ENCODE assay signal across 8 cellular contexts in genomic region chr7:4641091-4641666, GRCh38. TPM values are rescaled to one million over a fixed set of nuclear protein-coding genes. Genes with fewer than 3 reads are reported as not detected.
DNase-seq lines count a peak whose midpoint lies in the region; ATAC-seq, FAIRE-seq and TF ChIP-seq lines count a peak whose summit lies in the region.

No MANE protein-coding gene starts in this region.

- no peak overlapping the region for H3K23ac ChIP-seq in H1 (ENCODE audit: insufficient read length)

- TF ChIP-seq POLR2A in H1 (IDR thresholded peaks at IDR 0.05; ENCODE audit: control extremely low read depth in 1 of 2, low read depth in 2 of 2, low read length in 2 of 2): no peak

- TF ChIP-seq CTCF in MM.1S (IDR thresholded peaks at IDR 0.05; ENCODE audit: low read length): no peak
- no peak for TF ChIP-seq CTCF in H1 (IDR thresholded peaks at IDR 0.05; ENCODE audit: control extremely low read depth in 1 of 3, insufficient read depth in 1 of 3, low read depth in 1 of 3, low read length in 3 of 3)
- TF ChIP-seq CTCF in pancreas (IDR thresholded peaks at IDR 0.05): no peak

- peaks cover 4% of the 10 kb centered on the region; the same call in 1 of the 2 replicates for H3F3A ChIP-seq in MM.1S (ENCODE audit: insufficient read depth, low read length)

- H3K4me3 ChIP-seq in MM.1S (ENCODE audit: low read length) (peak overlapping the region; percentile 66), H1 (ENCODE audit: extremely low read depth in 1 of 4, insufficient read depth in 2 of 4, low read depth in 3 of 4, low read length in 4 of 4) (peak overlapping the region in 2 of 4 experiments; percentile 14 to 51; a peak in 2 of 8 replicates), pancreas (peak overlapping the region in 3 of 4 donors; percentile 14 to 63 (median 56))

- no peak for TF ChIP-seq EP300 in H1 (IDR thresholded peaks at IDR 0.05; ENCODE audit: borderline replicate concordance in 1 of 2, low read depth in 2 of 2, low read length in 2 of 2)

- FAIRE-seq in H1 (lab: Jason Lieb, UNC) (no peak), pancreas (lab: Jason Lieb, UNC) (no peak)

- H3K4ac ChIP-seq in H1 (replicated peaks; ENCODE audit: insufficient read length, low read depth, low read length): no peak overlapping the region

- H2BK15ac ChIP-seq in H1 (ENCODE audit: low read length): no peak overlapping the region

- CTCF ChIA-PET in H1 (lab: Charles Lee; ENCODE audit: partially characterized antibody): interaction anchor here (0.6 to 1.3 kb wide), 5 partner anchors 10 to 934 kb away, joined by 3 to 8 read pairs (median 3); no protein-coding TSS in a partner anchor

- no peak for ATAC-seq in pancreas
- no peak for ATAC-seq in HG03135 (IDR thresholded peaks at IDR 0.05; ENCODE audit: unreplicated experiment)
- ATAC-seq in GM21423 (IDR thresholded peaks at IDR 0.05; ENCODE audit: unreplicated experiment): no peak

- H3K79me2 ChIP-seq in MM.1S (ENCODE audit: low read length) (no peaks in the 10 kb centered on the region), H1 (ENCODE audit: control insufficient read depth in 1 of 2, insufficient read depth in 2 of 2, low read length in 2 of 2) (no peaks in the 10 kb centered on the region)

- peak overlapping the region; percentile 89 for H4K8ac ChIP-seq in H1 (ENCODE audit: extremely low read depth, insufficient read depth, low read length)

- H2BK5ac ChIP-seq in H1 (ENCODE audit: low read depth, low read length): no peak overlapping the region

- H3K9ac ChIP-seq in MM.1S (ENCODE audit: low read length) (peak overlapping the region; percentile 46; the same call in 1 of the 2 replicates), H1 (replicated peaks in 1 of 4; ENCODE audit: extremely low read depth in 1 of 4, low read depth in 3 of 4, low read length in 3 of 4) (no peak overlapping the region)

- peaks cover 3% of the 10 kb centered on the region; the same call in 1 of the 2 replicates for H3K23me2 ChIP-seq in H1 (ENCODE audit: low read depth, low read length)

- H3K27me3 ChIP-seq in MM.1S (replicated peaks; ENCODE audit: insufficient read depth, low read length) (no peaks in the 10 kb centered on the region; the same call in 1 of the 2 replicates), H1 (replicated peaks in 1 of 4; ENCODE audit: control insufficient read depth in 3 of 4, extremely low read depth in 1 of 4, insufficient read depth in 3 of 4, low read length in 3 of 4) (no peaks in the 10 kb centered on the region; a peak in 1 of 7 replicates), pancreas (no peaks in the 10 kb centered on the region)

- H3K56ac ChIP-seq in H1 (replicated peaks; ENCODE audit: insufficient read length, low read depth, low read length): no peak overlapping the region

- H3K4me1 ChIP-seq in MM.1S (ENCODE audit: low read length) (peaks cover 11% of the 10 kb centered on the region), H1 (replicated peaks in 1 of 4; ENCODE audit: control insufficient read depth in 3 of 4, insufficient read depth in 4 of 4, low read length in 3 of 4) (no peaks in the 10 kb centered on the region), pancreas (no peaks in the 10 kb centered on the region)

- H3K9me3 ChIP-seq in MM.1S (replicated peaks; ENCODE audit: insufficient read depth, low read length) (no peaks in the 10 kb centered on the region), H1 (ENCODE audit: insufficient read depth in 2 of 2, low read depth in 1 of 2, low read length in 1 of 2) (peaks cover 7 to 40% of the 10 kb centered on the region in 2 experiments; a peak in 3 of 4 replicates), pancreas (no peaks in the 10 kb centered on the region)

- no peaks in the 10 kb centered on the region for H3K9me2 ChIP-seq in MM.1S (replicated peaks; ENCODE audit: insufficient read depth, low read length)

- POLR2A ChIA-PET in H1 (lab: Charles Lee; ENCODE audit: partially characterized antibody): interaction anchor here (0.6 to 2.3 kb wide), 10 partner anchors 8 to 113 kb away, joined by 3 to 18 read pairs (median 3); partner anchors contain the start of gene FOXK1

- no peak overlapping the region for H2BK12ac ChIP-seq in H1 (ENCODE audit: low read depth, low read length)

- no peak overlapping the region for H3K27ac ChIP-seq in MM.1S (ENCODE audit: low read length)
- no peak overlapping the region for H3K27ac ChIP-seq in H1 (ENCODE audit: low read depth, low read length)
- peak overlapping the region in 3 of 4 donors; percentile 83 to 91 (median 86) for H3K27ac ChIP-seq in pancreas

- DNase-seq in NCI-H1694 treated with DMSO at 0.1 percent for 48 hours (lab: John Stamatoyannopoulos, UW): peak; percentile 64
- DNase-seq in NCI-H1694 (lab: John Stamatoyannopoulos, UW): no peak
- DNase-seq in MM.1S: no peak
- DNase-seq in H1 (ENCODE audit: low read depth in 1 of 2, low spot score in 2 of 2): no peak
- DNase-seq in pancreas: no peak
- no peak for DNase-seq in mesenteric fat pad (ENCODE audit: low spot score)

- no peak overlapping the region for H3K18ac ChIP-seq in H1 (ENCODE audit: extremely low read depth, low read length)

- no peak overlapping the region for H4K5ac ChIP-seq in H1 (ENCODE audit: insufficient read length, low read depth, low read length)

- no peaks in the 10 kb centered on the region for H3K79me1 ChIP-seq in H1 (ENCODE audit: low read depth, low read length)

- H3K4me2 ChIP-seq in MM.1S (ENCODE audit: low read depth, low read length) (peak overlapping the region; percentile 97), H1 (ENCODE audit: insufficient read depth in 1 of 2, low read depth in 2 of 2, low read length in 2 of 2) (peak overlapping the region; percentile 18 to 59; a peak in 3 of 4 replicates)

- H2AK5ac ChIP-seq in H1 (ENCODE audit: low read depth, low read length): no peak overlapping the region

- TF ChIP-seq RAD21 in H1 (IDR thresholded peaks at IDR 0.05 in 1 of 2, conservative IDR thresholded peaks at IDR 0.05 in 1 of 2; ENCODE audit: low read depth in 2 of 2, low read length in 2 of 2): no peak

- no peak overlapping the region for H2BK20ac ChIP-seq in H1 (ENCODE audit: low read length)

- no peaks in the 10 kb centered on the region for H3K36me3 ChIP-seq in MM.1S (replicated peaks; ENCODE audit: insufficient read depth, low read length)
- no peaks in the 10 kb centered on the region for H3K36me3 ChIP-seq in H1 (ENCODE audit: control insufficient read depth in 2 of 4, insufficient read depth in 4 of 4, low read length in 3 of 4)
- H3K36me3 ChIP-seq in pancreas: no peaks in the 10 kb centered on the region

- no peak overlapping the region for H2BK120ac ChIP-seq in H1 (replicated peaks; ENCODE audit: low read depth, low read length)

- no peak overlapping the region for H3K14ac ChIP-seq in H1 (ENCODE audit: insufficient read length)

- intact Hi-C loops in pancreas (cut with DNase I): loop anchor here in 2 of 3 donors (5.0 kb wide), 2 partner anchors 36 to 41 kb away; partner anchors contain the start of gene FOXK1 (in 1 of the 2)

- peak overlapping the region; percentile 40 for H4K91ac ChIP-seq in H1 (replicated peaks; ENCODE audit: insufficient read length, low read length)

- H2AFZ ChIP-seq in MM.1S (ENCODE audit: low read length) (peak overlapping the region; percentile 92), H1 (ENCODE audit: low read length) (no peak overlapping the region; the same call in 1 of the 2 replicates)

- no peaks in the 10 kb centered on the region for H4K20me1 ChIP-seq in MM.1S (ENCODE audit: insufficient read depth, low read length)
- no peaks in the 10 kb centered on the region for H4K20me1 ChIP-seq in H1 (replicated peaks in 1 of 2; ENCODE audit: control insufficient read depth in 1 of 2, insufficient read depth in 2 of 2, low read length in 2 of 2)

- WGBS in H1 (ENCODE audit: extremely low coverage in 1 of 2, insufficient coverage in 1 of 2, insufficient read length in 1 of 2, insufficient replicate concordance in 2 of 2, low coverage in 1 of 2, low lambda C conversion rate in 2 of 2, missing lambda C conversion rate in 1 of 2), 2 experiments: 83% methylated on average over 13 of the region's 18 CpGs; no CpG with 5 or more reads in 1 of the 2 experiments
- 37 to 38% methylated on average over 18 of the region's 18 CpGs for WGBS in pancreas, 2 donors

TF ChIP-seq in H1, 55 proteins besides CTCF, POLR2A, EP300 and RAD21 (continues in another document):
- no peak for TF ChIP-seq SIRT6 (IDR thresholded peaks at IDR 0.05; ENCODE audit: low read length)
- no peak for TF ChIP-seq PHF8 (conservative IDR thresholded peaks at IDR 0.05; ENCODE audit: low read depth, low read length)
- no peak for TF ChIP-seq ATF2 (IDR thresholded peaks at IDR 0.05; ENCODE audit: low read length)
- no peak for TF ChIP-seq RFX5 (IDR thresholded peaks at IDR 0.05; ENCODE audit: borderline replicate concordance, low read depth, low read length)
- no peak for TF ChIP-seq SIN3A (conservative IDR thresholded peaks at IDR 0.05 in 1 of 2, IDR thresholded peaks at IDR 0.05 in 1 of 2; ENCODE audit: low read depth in 1 of 2, low read length in 2 of 2)
- no peak for TF ChIP-seq YY1 (IDR thresholded peaks at IDR 0.05; ENCODE audit: low read depth, low read length)
- TF ChIP-seq ZNF274 (IDR thresholded peaks at IDR 0.05; ENCODE audit: borderline replicate concordance, extremely low read depth, low read length): no peak
- TF ChIP-seq GABPA (IDR thresholded peaks at IDR 0.05; ENCODE audit: borderline replicate concordance, insufficient read depth, low read length): no peak
- TF ChIP-seq MAFK (IDR thresholded peaks at IDR 0.05; ENCODE audit: low read depth, low read length): no peak

RNA-seq across cellular contexts. Expression of gene FOXK1, which starts 40.9 kb away (rescaled TPM):
- 8.5 and 8.6 TPM in 2 replicates for total RNA-seq in H1 (2021; fragmentation: NEBNext Ultra II Directional; extraction: Animal tissue kit (Norgen Biotek cat#: 25700))
- polyA plus RNA-seq in H1 (2011; rRNA removed): 2.0 and 2.5 TPM in 2 replicates
- polyA plus RNA-seq in H1 (2011; cell fraction: cytosol; rRNA removed): 1.1 TPM
- polyA plus RNA-seq in H1 (2011; cell fraction: nucleus; rRNA removed): 3.7 TPM
- polyA plus RNA-seq in H1 (2012, experiment 1 of 2): 2.4 to 3.2 TPM (median 3.1 TPM) in 4 replicates
- 2.7 TPM for polyA plus RNA-seq in H1 (2012, experiment 2 of 2)
- polyA plus RNA-seq in H1 (2013, experiment 1 of 2): 2.8 TPM
- polyA plus RNA-seq in H1 (2013, experiment 2 of 2): 2.5 TPM
- 2.9 and 3.8 TPM in 2 replicates for polyA minus RNA-seq in H1 (2011; rRNA and poly(A)+ RNA removed)
- 8.0 TPM for polyA minus RNA-seq in H1 (2011; cell fraction: cytosol; rRNA and poly(A)+ RNA removed)
- polyA minus RNA-seq in H1 (2011; cell fraction: nucleus; rRNA and poly(A)+ RNA removed): 5.4 TPM
- 10 to 100 TPM; 13.8 to 20.6 (median 17.3) TPM for total RNA-seq in pancreas
- 1 to 10 TPM; 3.9 to 8.9 TPM for polyA plus RNA-seq in pancreas
- total RNA-seq in mesenteric fat pad: 30.2 TPM

Comparison
In these comparisons a context has a peak if more than half of its experiments do, and no peak if none do; other contexts are left out.
1. H3K27ac ChIP-seq: peak in pancreas (3 of 4); none in MM.1S (single experiment) and H1 (single experiment).